ENCODE assay signal across 8 cellular contexts in genomic region chr19:2494447-2495129, GRCh38. TPM values are rescaled to one million over a fixed set of nuclear protein-coding genes. Genes with fewer than 3 reads are reported as not detected.
DNase-seq lines count a peak whose midpoint lies in the region; ATAC-seq lines count a peak whose summit lies in the region.

No MANE protein-coding gene starts in this region.

- 4 to 6% methylated on average over 72 of the region's 72 CpGs for WGBS in esophagus, 2 donors

- no peaks in the 10 kb centered on the region for H3K36me3 Mint-ChIP-seq in activated T-cell treated with anti-CD3 and anti-CD28 coated beads, Interleukin-2, amount 50 U/mL, for 24 hours (ENCODE audit: low read depth)

- ATAC-seq in GM18498 (IDR thresholded peaks at IDR 0.05; ENCODE audit: unreplicated experiment) (peak; percentile 54), HG03175 (IDR thresholded peaks at IDR 0.05; ENCODE audit: unreplicated experiment) (no peak)
- peak; percentile 77 for ATAC-seq in stimulated activated naive CD8-positive, alpha-beta T cell treated with anti-CD3 and anti-CD28 coated beads, Interleukin-15, amount 100 ng/mL, for 72 hours

- H3K4me1 ChIP-seq in esophagus (ENCODE audit: control insufficient read depth in 2 of 2, insufficient read depth in 2 of 2, low read length in 1 of 2) = peaks cover 18 to 33% of the 10 kb centered on the region in 2 donors

- H3K27me3 ChIP-seq in esophagus (ENCODE audit: control insufficient read depth in 1 of 2, insufficient read depth in 2 of 2, low read length in 2 of 2) = no peaks in the 10 kb centered on the region

- peak; percentile 57 for DNase-seq in NCI-H2029 (lab: John Stamatoyannopoulos, UW)
- peak; percentile 63 for DNase-seq in activated T-cell treated with anti-CD3 and anti-CD28 coated beads, Interleukin-2, amount 50 U/mL, for 24 hours
- DNase-seq in middle frontal gyrus (ENCODE audit: extremely low spot score, low spot score) = peak; percentile 50
- DNase-seq in stimulated activated naive CD8-positive, alpha-beta T cell treated with anti-CD3 and anti-CD28 coated beads, Interleukin-15, amount 100 ng/mL, for 72 hours = peak; percentile 37 to 45
- DNase-seq in NCI-H526 treated with DMSO at 0.1 percent for 48 hours (lab: John Stamatoyannopoulos, UW) = no peak

- peak overlapping the region; percentile 53 for H3K4me3 Mint-ChIP-seq in activated T-cell treated with anti-CD3 and anti-CD28 coated beads, Interleukin-2, amount 50 U/mL, for 24 hours
- peak overlapping the region; percentile 62 to 85 for H3K4me3 Mint-ChIP-seq in stimulated activated naive CD8-positive, alpha-beta T cell treated with anti-CD3 and anti-CD28 coated beads, Interleukin-15, amount 100 ng/mL, for 72 hours

- H3K27ac Mint-ChIP-seq in activated T-cell treated with anti-CD3 and anti-CD28 coated beads, Interleukin-2, amount 50 U/mL, for 24 hours = no peak overlapping the region
- H3K27ac Mint-ChIP-seq in stimulated activated naive CD8-positive, alpha-beta T cell treated with anti-CD3 and anti-CD28 coated beads, Interleukin-15, amount 100 ng/mL, for 72 hours = peak overlapping the region in 1 of 2 donors; percentile 80

- H3K4me1 Mint-ChIP-seq in activated T-cell treated with anti-CD3 and anti-CD28 coated beads, Interleukin-2, amount 50 U/mL, for 24 hours (ENCODE audit: low read depth) = peaks cover 24% of the 10 kb centered on the region
- peaks cover 61% of the 10 kb centered on the region for H3K4me1 Mint-ChIP-seq in stimulated activated naive CD8-positive, alpha-beta T cell treated with anti-CD3 and anti-CD28 coated beads, Interleukin-15, amount 100 ng/mL, for 72 hours

- H3K27me3 Mint-ChIP-seq in activated T-cell treated with anti-CD3 and anti-CD28 coated beads, Interleukin-2, amount 50 U/mL, for 24 hours = peaks cover 46% of the 10 kb centered on the region
- H3K27me3 Mint-ChIP-seq in stimulated activated naive CD8-positive, alpha-beta T cell treated with anti-CD3 and anti-CD28 coated beads, Interleukin-15, amount 100 ng/mL, for 72 hours = peaks cover 50% of the 10 kb centered on the region

- H3K9me3 ChIP-seq in esophagus (ENCODE audit: control insufficient read depth in 2 of 2, insufficient read depth in 1 of 2, low read depth in 1 of 2, low read length in 1 of 2) = no peaks in the 10 kb centered on the region

- peak overlapping the region; percentile 44 to 56 for H3K4me3 ChIP-seq in esophagus (ENCODE audit: low read depth in 1 of 2, low read length in 2 of 2)

- peak overlapping the region; percentile 80 to 88 for H3K27ac ChIP-seq in esophagus (ENCODE audit: low read depth in 2 of 2, low read length in 1 of 2)

- no peaks in the 10 kb centered on the region for H3K9me3 Mint-ChIP-seq in activated T-cell treated with anti-CD3 and anti-CD28 coated beads, Interleukin-2, amount 50 U/mL, for 24 hours
- no peaks in the 10 kb centered on the region for H3K9me3 Mint-ChIP-seq in stimulated activated naive CD8-positive, alpha-beta T cell treated with anti-CD3 and anti-CD28 coated beads, Interleukin-15, amount 100 ng/mL, for 72 hours

- H3K36me3 ChIP-seq in esophagus (ENCODE audit: control insufficient read depth in 2 of 2, insufficient read depth in 2 of 2, low read length in 1 of 2) = no peaks in the 10 kb centered on the region

RNA-seq across cellular contexts. Expression of gene GADD45B, which starts 18.7 kb away (rescaled TPM):
- 10 to 100 TPM; 37.6 to 62.6 TPM for polyA plus RNA-seq in esophagus

RNA-seq across cellular contexts. Expression of gene LMNB2, which starts 37.8 kb away (rescaled TPM):
- polyA plus RNA-seq in esophagus = 10 to 100 TPM; 23.2 to 32.3 TPM
